In the genomic region with DNA sequence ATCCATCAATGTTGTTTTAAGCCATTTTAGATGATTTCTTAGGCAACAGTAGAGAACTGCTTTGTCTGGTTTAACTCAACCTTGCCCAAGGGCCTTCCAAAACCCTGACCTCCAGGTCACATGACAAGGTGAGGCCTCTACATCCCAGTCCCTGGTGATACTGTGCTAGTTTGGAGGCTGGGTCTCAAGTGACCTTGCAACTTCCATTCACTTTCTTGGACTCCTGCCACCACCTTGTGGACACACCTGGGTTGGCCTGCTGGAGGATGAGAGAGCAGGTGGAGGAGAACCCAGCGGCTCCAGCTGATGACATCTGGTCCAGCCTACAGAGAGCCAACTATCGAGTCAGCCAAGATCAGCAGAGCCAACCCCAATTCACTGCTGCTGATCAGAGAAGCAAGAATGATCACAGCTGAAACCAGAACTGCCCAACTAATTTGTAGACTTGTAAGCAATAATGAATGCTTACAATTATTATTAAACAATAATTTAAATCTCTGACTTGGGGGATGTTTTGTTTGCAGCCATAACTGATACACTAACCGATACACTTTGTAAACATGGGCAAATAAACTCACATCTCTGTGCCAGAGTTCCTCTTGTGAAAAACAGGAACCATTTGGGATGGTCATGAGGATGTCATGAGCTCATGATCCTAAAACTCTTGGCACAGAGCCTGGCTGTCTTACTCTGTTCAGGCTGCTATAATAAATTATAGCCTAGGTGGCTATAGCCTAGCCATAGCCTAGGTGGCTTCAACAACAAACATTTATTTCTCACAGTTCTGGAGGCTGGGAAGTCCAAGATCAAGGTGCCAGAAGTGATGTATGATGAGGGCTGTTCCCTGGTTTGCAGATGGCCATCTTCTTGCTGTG, we compare ENCODE assay signal across 10 cellular contexts. TPM values are rescaled to one million over a fixed set of nuclear protein-coding genes. Genes with fewer than 3 reads are reported as not detected.
A peak's percentile ranks its signal among the peaks of the same experiment; 100 is the strongest.
DNase-seq lines count a peak whose midpoint lies in the region; ATAC-seq, FAIRE-seq and TF ChIP-seq lines count a peak whose summit lies in the region.
"Had no signal": no experiment of that assay in that cellular context is flagged by ENCODE, and none has a peak within 500 bp of the region (broad histone marks: within the 10 kb centered on the region; RNA-seq: fewer than 3 reads in every experiment).

No MANE protein-coding gene starts in this region.

- H3K4me2 ChIP-seq in Karpas-422 (ENCODE audit: low read depth, low read length, poor library complexity, severe bottlenecking) = no peak overlapping the region

- H3K27ac ChIP-seq in Karpas-422 (ENCODE audit: low read length) = no peak overlapping the region
- peak overlapping the region; percentile 46 for H3K27ac ChIP-seq in lower lobe of right lung

- no peaks in the 10 kb centered on the region for H3K9me2 ChIP-seq in Karpas-422 (replicated peaks; ENCODE audit: insufficient read depth, low read length)

- DNase-seq in ELF-1 (ENCODE audit: low read depth, low spot score) (peak; percentile 68), Karpas-422 (peak; percentile 75), lower lobe of right lung (no peak), urothelium cell line (ENCODE audit: low spot score) (no peak), NCI-H1092 (lab: John Stamatoyannopoulos, UW) (no peak)
- DNase-seq in activated T-cell treated with anti-CD3 and anti-CD28 coated beads, Interleukin-2, amount 50 U/mL, for 48 hours = peak; percentile 46 to 54
- DNase-seq: mesenchymal stem cell, NCI-H510A treated with DMSO at 0.1 percent for 48 hours had no signal

- no peaks in the 10 kb centered on the region for H3K79me2 ChIP-seq in Karpas-422 (ENCODE audit: low read length)

- H3K36me3 ChIP-seq in Karpas-422 (ENCODE audit: insufficient read depth, low read length) = no peaks in the 10 kb centered on the region
- no peaks in the 10 kb centered on the region for H3K36me3 ChIP-seq in lower lobe of right lung

- H3K4me1 ChIP-seq in Karpas-422 (ENCODE audit: low read length) (peaks cover 21% of the 10 kb centered on the region), lower lobe of right lung (peaks cover 43% of the 10 kb centered on the region)

- ATAC-seq in lower lobe of right lung = peak in 1 of 2 donors; percentile 23
- ATAC-seq in GM21367 (IDR thresholded peaks at IDR 0.05; ENCODE audit: unreplicated experiment) = no peak
- no peak for ATAC-seq in HG02884 (IDR thresholded peaks at IDR 0.05; ENCODE audit: unreplicated experiment)

- intact Hi-C loops in lower lobe of right lung (cut with DNase I) = no loop called here

- no peaks in the 10 kb centered on the region for H3K27me3 ChIP-seq in Karpas-422 (ENCODE audit: low read length)
- H3K27me3 ChIP-seq in lower lobe of right lung (ENCODE audit: low read depth) = no peaks in the 10 kb centered on the region

- H4K20me1 ChIP-seq in Karpas-422 (ENCODE audit: insufficient read depth, low read depth, low read length) = no peaks in the 10 kb centered on the region

- H3K4me3 ChIP-seq in Karpas-422 (ENCODE audit: low read length) = no peak overlapping the region
- H3K4me3 ChIP-seq in lower lobe of right lung = no peak overlapping the region

- no peak overlapping the region for H2AFZ ChIP-seq in Karpas-422 (ENCODE audit: low read length)

- no peak for TF ChIP-seq CTCF in lower lobe of right lung (IDR thresholded peaks at IDR 0.05)

- no peak for FAIRE-seq in urothelium cell line (lab: Jason Lieb, UNC)

- no peak overlapping the region for H3K9ac ChIP-seq in Karpas-422 (ENCODE audit: low read length)

- 0 out of 2 replicates have a peak, but pooled peaks cover 2% of the 10 kb centered on the region for H3K9me3 ChIP-seq in Karpas-422 (ENCODE audit: low read length)
- no peaks in the 10 kb centered on the region for H3K9me3 ChIP-seq in lower lobe of right lung

RNA-seq across cellular contexts. Expression of a gene that starts 11.5 kb away (rescaled TPM):
- not detected in 2 replicates for total RNA-seq in Karpas-422 (2014; rRNA removed; shearing (Covaris generic); ENCODE audit: low replicate concordance)
- total RNA-seq in lower lobe of right lung = 0.41 TPM

RNA-seq across cellular contexts. Expression of a gene that starts 31.7 kb away (rescaled TPM):
- total RNA-seq in Karpas-422 (2014; rRNA removed; shearing (Covaris generic); ENCODE audit: low replicate concordance) = 0.63 and 1.2 TPM in 2 replicates
- 74.1 TPM for total RNA-seq in lower lobe of right lung

RNA-seq across cellular contexts. Expression of a gene that starts 51.7 kb away (rescaled TPM):
- 97.9 and 224 TPM in 2 replicates for total RNA-seq in Karpas-422 (2014; rRNA removed; shearing (Covaris generic); ENCODE audit: low replicate concordance)
- 171 TPM for total RNA-seq in lower lobe of right lung

Comparison
In these comparisons a context has a peak if more than half of its experiments do, and no peak if none do; other contexts are left out.
1. DNase-seq: peak in ELF-1 (single experiment), Karpas-422 (single experiment) and activated T-cell treated with anti-CD3 and anti-CD28 coated beads, Interleukin-2, amount 50 U/mL, for 48 hours (2 of 2); none in lower lobe of right lung (single experiment), urothelium cell line (single experiment) and NCI-H1092 (single experiment).
2. RNA of a gene that starts 31.7 kb away (total RNA-seq): 74.1 TPM in lower lobe of right lung (single experiment); 0.63 to 1.2 TPM in Karpas-422; every median in the first group is over 10 times any median in the second.